16 cellular contexts compared by ENCODE assay signal in genomic region chr6:21905531-21905930, GRCh38.
"Had no signal": no experiment of that assay in that cellular context is flagged by ENCODE, and none has a peak within 500 bp of the region (broad histone marks: within the 10 kb centered on the region; RNA-seq: fewer than 3 reads in every experiment).

No MANE protein-coding gene starts in this region.

- H3K4me1 ChIP-seq: colonic mucosa, sigmoid colon had no signal

- H3K27me3 ChIP-seq: colonic mucosa, ovary, right atrium auricular region, sigmoid colon had no signal

- H3K27ac ChIP-seq: colonic mucosa, ovary, right atrium auricular region, sigmoid colon had no signal

- H3K4me1 Mint-ChIP-seq: naive thymus-derived CD4-positive, alpha-beta T cell had no signal

- H3K36me3 Mint-ChIP-seq: naive thymus-derived CD4-positive, alpha-beta T cell had no signal

- ATAC-seq: naive thymus-derived CD4-positive, alpha-beta T cell had no signal

- H3K4me3 Mint-ChIP-seq: naive thymus-derived CD4-positive, alpha-beta T cell; neural crest cell had no signal

- H3K36me3 ChIP-seq: colonic mucosa, ovary, right atrium auricular region, sigmoid colon had no signal

- H3K4me3 ChIP-seq: colonic mucosa, ovary, right atrium auricular region, sigmoid colon had no signal

- H3K27ac Mint-ChIP-seq: naive thymus-derived CD4-positive, alpha-beta T cell had no signal

- DNase-seq: colonic mucosa; dermis blood vessel endothelial cell; erythroblast; foreskin melanocyte; head of caudate nucleus; hippocampal formation; mesendoderm; naive thymus-derived CD4-positive, alpha-beta T cell; ovary; sigmoid colon; small intestine; stimulated activated CD4-positive, alpha-beta T cell treated with anti-CD3 and anti-CD28 coated beads, Interleukin-12 subunit alpha, Interleukin-12 subunit beta, amount 100 ng/mL, for 4 hours; stimulated activated naive CD4-positive, alpha-beta T cell treated with Interleukin-2 at 50 U/mL for 16 hours; trophoblast cell had no signal

- H3K9me3 ChIP-seq: colonic mucosa, ovary, right atrium auricular region, sigmoid colon had no signal
